Comparison of ENCODE assay signal across 1 cellular context in the genomic region with DNA sequence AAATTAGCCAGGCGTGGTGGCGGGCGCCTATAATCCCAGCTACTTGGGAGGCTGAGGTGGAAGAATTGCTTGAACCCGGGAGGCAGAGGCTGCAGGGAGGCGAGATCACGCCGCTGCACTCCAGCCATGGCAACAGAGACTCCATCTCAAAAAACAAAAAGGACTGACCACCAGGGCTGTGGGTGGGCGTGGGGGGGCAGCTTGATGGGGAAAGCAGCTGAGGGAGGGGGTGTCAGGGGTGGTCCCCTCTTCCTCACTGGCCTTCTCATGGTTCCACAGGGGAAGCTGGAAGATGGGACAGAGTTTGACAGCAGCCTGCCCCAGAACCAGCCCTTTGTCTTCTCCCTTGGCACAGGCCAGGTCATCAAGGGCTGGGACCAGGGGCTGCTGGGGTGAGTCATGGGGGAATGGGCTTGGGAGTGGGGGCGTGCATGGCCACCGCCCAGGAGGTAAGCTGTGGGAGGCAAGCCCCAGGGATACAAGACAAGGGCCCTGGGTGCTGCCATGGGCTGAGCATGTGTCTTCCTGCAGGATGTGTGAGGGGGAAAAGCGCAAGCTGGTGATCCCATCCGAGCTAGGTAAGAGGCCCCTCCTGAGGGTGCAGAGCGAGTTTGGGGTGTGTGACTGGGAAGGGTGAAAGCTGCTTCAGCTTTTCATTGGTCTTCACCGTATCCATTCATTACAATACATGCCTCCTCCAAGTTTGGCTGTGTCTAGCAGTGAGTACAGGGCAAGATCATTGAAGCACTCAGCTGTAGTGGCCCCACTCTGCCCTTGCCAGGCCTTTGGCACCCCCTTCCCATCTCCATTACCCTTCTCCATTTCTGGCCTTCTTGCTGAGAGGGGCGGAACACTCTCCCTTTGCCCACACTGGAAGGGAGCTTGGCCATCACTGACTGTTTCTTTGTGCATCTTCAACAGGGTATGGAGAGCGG.
TF ChIP-seq lines count a peak whose summit lies in the region.

No MANE protein-coding gene starts in this region.

TF ChIP-seq in HepG2, 621 proteins besides CTCF, POLR2A, EP300 and RAD21 (continued from another document and continues in another):
- TF ChIP-seq JUN (CRISPR knock-in tag; IDR thresholded peaks at IDR 0.05) (no peak), NFYC (CRISPR knock-in tag; IDR thresholded peaks at IDR 0.05) (no peak), SETDB1 (CRISPR knock-in tag; IDR thresholded peaks at IDR 0.05; ENCODE audit: borderline replicate concordance) (no peak), NR1H2 (CRISPR knock-in tag; IDR thresholded peaks at IDR 0.05; ENCODE audit: borderline replicate concordance, low read depth) (no peak), TAF1 (CRISPR knock-in tag; IDR thresholded peaks at IDR 0.05) (no peak), FOXA1 (IDR thresholded peaks at IDR 0.05) (no peak), FOXA1 (CRISPR knock-in tag; IDR thresholded peaks at IDR 0.05) (no peak), ZBTB8A (CRISPR knock-in tag; IDR thresholded peaks at IDR 0.05; ENCODE audit: borderline replicate concordance, low read depth) (no peak), PHF21A (CRISPR knock-in tag; IDR thresholded peaks at IDR 0.05) (no peak), ZNF326 (CRISPR knock-in tag; IDR thresholded peaks at IDR 0.05; ENCODE audit: borderline replicate concordance) (no peak), ZZZ3 (CRISPR knock-in tag; IDR thresholded peaks at IDR 0.05; ENCODE audit: borderline replicate concordance) (no peak), MEIS2 (CRISPR knock-in tag; IDR thresholded peaks at IDR 0.05) (no peak), MAFG (CRISPR knock-in tag; IDR thresholded peaks at IDR 0.05) (no peak), KLF16 (CRISPR knock-in tag; IDR thresholded peaks at IDR 0.05) (no peak), XRCC5 (optimal IDR thresholded peaks at IDR 0.05; ENCODE audit: low read length) (no peak), ZNF432 (CRISPR knock-in tag; IDR thresholded peaks at IDR 0.05; ENCODE audit: borderline replicate concordance) (no peak), ZNF670 (CRISPR knock-in tag; IDR thresholded peaks at IDR 0.05; ENCODE audit: borderline replicate concordance) (no peak), ZMYM3 (CRISPR knock-in tag; IDR thresholded peaks at IDR 0.05) (no peak), ZNF557 (CRISPR knock-in tag; IDR thresholded peaks at IDR 0.05) (no peak), SNAPC2 (CRISPR knock-in tag; IDR thresholded peaks at IDR 0.05) (no peak), AGO2 (optimal IDR thresholded peaks at IDR 0.05; ENCODE audit: low read depth, low read length) (peak; percentile 87), NFKB2 (CRISPR knock-in tag; IDR thresholded peaks at IDR 0.05; ENCODE audit: borderline replicate concordance) (no peak), TOE1 (CRISPR knock-in tag; IDR thresholded peaks at IDR 0.05) (no peak), ZNF337 (CRISPR knock-in tag; IDR thresholded peaks at IDR 0.05; ENCODE audit: borderline replicate concordance, low read depth) (no peak), MATR3 (CRISPR knock-in tag; IDR thresholded peaks at IDR 0.05) (no peak), ZNF773 (CRISPR knock-in tag; IDR thresholded peaks at IDR 0.05; ENCODE audit: borderline replicate concordance) (no peak), ZNF563 (CRISPR knock-in tag; IDR thresholded peaks at IDR 0.05) (no peak), ZNF703 (CRISPR knock-in tag; IDR thresholded peaks at IDR 0.05; ENCODE audit: borderline replicate concordance) (no peak), PRMT3 (CRISPR knock-in tag; IDR thresholded peaks at IDR 0.05; ENCODE audit: borderline replicate concordance, low read depth) (no peak), REXO4 (CRISPR knock-in tag; IDR thresholded peaks at IDR 0.05; ENCODE audit: borderline replicate concordance) (no peak), ZNF484 (CRISPR knock-in tag; IDR thresholded peaks at IDR 0.05; ENCODE audit: borderline replicate concordance, low read depth) (no peak), CEBPG (CRISPR knock-in tag; IDR thresholded peaks at IDR 0.05) (no peak), ZFP36L1 (CRISPR knock-in tag; IDR thresholded peaks at IDR 0.05) (no peak), ZNF749 (CRISPR knock-in tag; IDR thresholded peaks at IDR 0.05; ENCODE audit: borderline replicate concordance) (0 out of 2 replicates have a peak, but pooled peaks have one; percentile 0), ZNF564 (CRISPR knock-in tag; IDR thresholded peaks at IDR 0.05) (no peak), SP4 (CRISPR knock-in tag; IDR thresholded peaks at IDR 0.05) (no peak), ZNF652 (CRISPR knock-in tag; IDR thresholded peaks at IDR 0.05; ENCODE audit: borderline replicate concordance, low read depth) (no peak), CBFB (CRISPR knock-in tag; IDR thresholded peaks at IDR 0.05) (no peak), ZEB1 (IDR thresholded peaks at IDR 0.05; ENCODE audit: insufficient replicate concordance, low read depth) (no peak)
- TF ChIP-seq, protein P1, sequence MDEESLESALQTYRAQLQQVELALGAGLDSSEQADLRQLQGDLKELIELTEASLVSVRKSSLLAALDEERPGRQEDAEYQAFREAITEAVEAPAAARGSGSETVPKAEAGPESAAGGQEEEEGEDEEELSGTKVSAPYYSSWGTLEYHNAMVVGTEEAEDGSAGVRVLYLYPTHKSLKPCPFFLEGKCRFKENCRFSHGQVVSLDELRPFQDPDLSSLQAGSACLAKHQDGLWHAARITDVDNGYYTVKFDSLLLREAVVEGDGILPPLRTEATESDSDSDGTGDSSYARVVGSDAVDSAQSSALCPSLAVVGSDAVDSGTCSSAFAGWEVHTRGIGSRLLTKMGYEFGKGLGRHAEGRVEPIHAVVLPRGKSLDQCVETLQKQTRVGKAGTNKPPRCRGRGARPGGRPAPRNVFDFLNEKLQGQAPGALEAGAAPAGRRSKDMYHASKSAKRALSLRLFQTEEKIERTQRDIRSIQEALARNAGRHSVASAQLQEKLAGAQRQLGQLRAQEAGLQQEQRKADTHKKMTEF (CRISPR knock-in tag; IDR thresholded peaks at IDR 0.05): no peak
- TF ChIP-seq, protein P2, sequence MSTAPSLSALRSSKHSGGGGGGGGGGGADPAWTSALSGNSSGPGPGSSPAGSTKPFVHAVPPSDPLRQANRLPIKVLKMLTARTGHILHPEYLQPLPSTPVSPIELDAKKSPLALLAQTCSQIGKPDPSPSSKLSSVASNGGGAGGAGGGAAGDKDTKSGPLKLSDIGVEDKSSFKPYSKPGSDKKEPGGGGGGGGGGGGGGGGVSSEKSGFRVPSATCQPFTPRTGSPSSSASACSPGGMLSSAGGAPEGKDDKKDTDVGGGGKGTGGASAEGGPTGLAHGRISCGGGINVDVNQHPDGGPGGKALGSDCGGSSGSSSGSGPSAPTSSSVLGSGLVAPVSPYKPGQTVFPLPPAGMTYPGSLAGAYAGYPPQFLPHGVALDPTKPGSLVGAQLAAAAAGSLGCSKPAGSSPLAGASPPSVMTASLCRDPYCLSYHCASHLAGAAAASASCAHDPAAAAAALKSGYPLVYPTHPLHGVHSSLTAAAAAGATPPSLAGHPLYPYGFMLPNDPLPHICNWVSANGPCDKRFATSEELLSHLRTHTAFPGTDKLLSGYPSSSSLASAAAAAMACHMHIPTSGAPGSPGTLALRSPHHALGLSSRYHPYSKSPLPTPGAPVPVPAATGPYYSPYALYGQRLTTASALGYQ (CRISPR knock-in tag; IDR thresholded peaks at IDR 0.05): no peak
- TF ChIP-seq, protein P3, sequence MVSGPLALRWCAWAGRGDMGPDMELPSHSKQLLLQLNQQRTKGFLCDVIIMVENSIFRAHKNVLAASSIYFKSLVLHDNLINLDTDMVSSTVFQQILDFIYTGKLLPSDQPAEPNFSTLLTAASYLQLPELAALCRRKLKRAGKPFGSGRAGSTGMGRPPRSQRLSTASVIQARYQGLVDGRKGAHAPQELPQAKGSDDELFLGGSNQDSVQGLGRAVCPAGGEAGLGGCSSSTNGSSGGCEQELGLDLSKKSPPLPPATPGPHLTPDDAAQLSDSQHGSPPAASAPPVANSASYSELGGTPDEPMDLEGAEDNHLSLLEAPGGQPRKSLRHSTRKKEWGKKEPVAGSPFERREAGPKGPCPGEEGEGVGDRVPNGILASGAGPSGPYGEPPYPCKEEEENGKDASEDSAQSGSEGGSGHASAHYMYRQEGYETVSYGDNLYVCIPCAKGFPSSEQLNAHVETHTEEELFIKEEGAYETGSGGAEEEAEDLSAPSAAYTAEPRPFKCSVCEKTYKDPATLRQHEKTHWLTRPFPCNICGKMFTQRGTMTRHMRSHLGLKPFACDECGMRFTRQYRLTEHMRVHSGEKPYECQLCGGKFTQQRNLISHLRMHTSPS (CRISPR knock-in tag; IDR thresholded peaks at IDR 0.05; ENCODE audit: low read depth): no peak
- TF ChIP-seq, protein P4, sequence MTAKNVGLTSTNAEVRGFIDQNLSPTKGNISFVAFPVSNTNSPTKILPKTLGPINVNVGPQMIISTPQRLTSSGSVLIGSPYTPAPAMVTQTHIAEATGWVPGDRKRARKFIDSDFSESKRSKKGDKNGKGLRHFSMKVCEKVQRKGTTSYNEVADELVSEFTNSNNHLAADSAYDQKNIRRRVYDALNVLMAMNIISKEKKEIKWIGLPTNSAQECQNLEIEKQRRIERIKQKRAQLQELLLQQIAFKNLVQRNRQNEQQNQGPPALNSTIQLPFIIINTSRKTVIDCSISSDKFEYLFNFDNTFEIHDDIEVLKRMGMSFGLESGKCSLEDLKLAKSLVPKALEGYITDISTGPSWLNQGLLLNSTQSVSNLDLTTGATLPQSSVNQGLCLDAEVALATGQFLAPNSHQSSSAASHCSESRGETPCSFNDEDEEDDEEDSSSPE (CRISPR knock-in tag; IDR thresholded peaks at IDR 0.05): no peak
- TF ChIP-seq, protein P5, sequence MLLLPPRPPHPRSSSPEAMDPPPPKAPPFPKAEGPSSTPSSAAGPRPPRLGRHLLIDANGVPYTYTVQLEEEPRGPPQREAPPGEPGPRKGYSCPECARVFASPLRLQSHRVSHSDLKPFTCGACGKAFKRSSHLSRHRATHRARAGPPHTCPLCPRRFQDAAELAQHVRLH (CRISPR knock-in tag; IDR thresholded peaks at IDR 0.05; ENCODE audit: borderline replicate concordance, low read depth): no peak
- TF ChIP-seq, protein P6, sequence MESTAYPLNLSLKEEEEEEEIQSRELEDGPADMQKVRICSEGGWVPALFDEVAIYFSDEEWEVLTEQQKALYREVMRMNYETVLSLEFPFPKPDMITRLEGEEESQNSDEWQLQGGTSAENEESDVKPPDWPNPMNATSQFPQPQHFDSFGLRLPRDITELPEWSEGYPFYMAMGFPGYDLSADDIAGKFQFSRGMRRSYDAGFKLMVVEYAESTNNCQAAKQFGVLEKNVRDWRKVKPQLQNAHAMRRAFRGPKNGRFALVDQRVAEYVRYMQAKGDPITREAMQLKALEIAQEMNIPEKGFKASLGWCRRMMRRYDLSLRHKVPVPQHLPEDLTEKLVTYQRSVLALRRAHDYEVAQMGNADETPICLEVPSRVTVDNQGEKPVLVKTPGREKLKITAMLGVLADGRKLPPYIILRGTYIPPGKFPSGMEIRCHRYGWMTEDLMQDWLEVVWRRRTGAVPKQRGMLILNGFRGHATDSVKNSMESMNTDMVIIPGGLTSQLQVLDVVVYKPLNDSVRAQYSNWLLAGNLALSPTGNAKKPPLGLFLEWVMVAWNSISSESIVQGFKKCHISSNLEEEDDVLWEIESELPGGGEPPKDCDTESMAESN (CRISPR knock-in tag; conservative IDR thresholded peaks at IDR 0.05): no peak
- TF ChIP-seq, protein P7, sequence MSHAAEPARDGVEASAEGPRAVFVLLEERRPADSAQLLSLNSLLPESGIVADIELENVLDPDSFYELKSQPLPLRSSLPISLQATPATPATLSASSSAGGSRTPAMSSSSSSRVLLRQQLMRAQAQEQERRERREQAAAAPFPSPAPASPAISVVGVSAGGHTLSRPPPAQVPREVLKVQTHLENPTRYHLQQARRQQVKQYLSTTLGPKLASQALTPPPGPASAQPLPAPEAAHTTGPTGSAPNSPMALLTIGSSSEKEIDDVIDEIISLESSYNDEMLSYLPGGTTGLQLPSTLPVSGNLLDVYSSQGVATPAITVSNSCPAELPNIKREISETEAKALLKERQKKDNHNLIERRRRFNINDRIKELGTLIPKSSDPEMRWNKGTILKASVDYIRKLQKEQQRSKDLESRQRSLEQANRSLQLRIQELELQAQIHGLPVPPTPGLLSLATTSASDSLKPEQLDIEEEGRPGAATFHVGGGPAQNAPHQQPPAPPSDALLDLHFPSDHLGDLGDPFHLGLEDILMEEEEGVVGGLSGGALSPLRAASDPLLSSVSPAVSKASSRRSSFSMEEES (CRISPR knock-in tag; IDR thresholded peaks at IDR 0.05): no peak
- TF ChIP-seq, protein P8, sequence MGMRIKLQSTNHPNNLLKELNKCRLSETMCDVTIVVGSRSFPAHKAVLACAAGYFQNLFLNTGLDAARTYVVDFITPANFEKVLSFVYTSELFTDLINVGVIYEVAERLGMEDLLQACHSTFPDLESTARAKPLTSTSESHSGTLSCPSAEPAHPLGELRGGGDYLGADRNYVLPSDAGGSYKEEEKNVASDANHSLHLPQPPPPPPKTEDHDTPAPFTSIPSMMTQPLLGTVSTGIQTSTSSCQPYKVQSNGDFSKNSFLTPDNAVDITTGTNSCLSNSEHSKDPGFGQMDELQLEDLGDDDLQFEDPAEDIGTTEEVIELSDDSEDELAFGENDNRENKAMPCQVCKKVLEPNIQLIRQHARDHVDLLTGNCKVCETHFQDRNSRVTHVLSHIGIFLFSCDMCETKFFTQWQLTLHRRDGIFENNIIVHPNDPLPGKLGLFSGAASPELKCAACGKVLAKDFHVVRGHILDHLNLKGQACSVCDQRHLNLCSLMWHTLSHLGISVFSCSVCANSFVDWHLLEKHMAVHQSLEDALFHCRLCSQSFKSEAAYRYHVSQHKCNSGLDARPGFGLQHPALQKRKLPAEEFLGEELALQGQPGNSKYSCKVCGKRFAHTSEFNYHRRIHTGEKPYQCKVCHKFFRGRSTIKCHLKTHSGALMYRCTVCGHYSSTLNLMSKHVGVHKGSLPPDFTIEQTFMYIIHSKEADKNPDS (CRISPR knock-in tag; IDR thresholded peaks at IDR 0.05): no peak
- TF ChIP-seq, protein P9, sequence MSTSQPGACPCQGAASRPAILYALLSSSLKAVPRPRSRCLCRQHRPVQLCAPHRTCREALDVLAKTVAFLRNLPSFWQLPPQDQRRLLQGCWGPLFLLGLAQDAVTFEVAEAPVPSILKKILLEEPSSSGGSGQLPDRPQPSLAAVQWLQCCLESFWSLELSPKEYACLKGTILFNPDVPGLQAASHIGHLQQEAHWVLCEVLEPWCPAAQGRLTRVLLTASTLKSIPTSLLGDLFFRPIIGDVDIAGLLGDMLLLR (CRISPR knock-in tag; IDR thresholded peaks at IDR 0.05): no peak
- TF ChIP-seq, protein P10, sequence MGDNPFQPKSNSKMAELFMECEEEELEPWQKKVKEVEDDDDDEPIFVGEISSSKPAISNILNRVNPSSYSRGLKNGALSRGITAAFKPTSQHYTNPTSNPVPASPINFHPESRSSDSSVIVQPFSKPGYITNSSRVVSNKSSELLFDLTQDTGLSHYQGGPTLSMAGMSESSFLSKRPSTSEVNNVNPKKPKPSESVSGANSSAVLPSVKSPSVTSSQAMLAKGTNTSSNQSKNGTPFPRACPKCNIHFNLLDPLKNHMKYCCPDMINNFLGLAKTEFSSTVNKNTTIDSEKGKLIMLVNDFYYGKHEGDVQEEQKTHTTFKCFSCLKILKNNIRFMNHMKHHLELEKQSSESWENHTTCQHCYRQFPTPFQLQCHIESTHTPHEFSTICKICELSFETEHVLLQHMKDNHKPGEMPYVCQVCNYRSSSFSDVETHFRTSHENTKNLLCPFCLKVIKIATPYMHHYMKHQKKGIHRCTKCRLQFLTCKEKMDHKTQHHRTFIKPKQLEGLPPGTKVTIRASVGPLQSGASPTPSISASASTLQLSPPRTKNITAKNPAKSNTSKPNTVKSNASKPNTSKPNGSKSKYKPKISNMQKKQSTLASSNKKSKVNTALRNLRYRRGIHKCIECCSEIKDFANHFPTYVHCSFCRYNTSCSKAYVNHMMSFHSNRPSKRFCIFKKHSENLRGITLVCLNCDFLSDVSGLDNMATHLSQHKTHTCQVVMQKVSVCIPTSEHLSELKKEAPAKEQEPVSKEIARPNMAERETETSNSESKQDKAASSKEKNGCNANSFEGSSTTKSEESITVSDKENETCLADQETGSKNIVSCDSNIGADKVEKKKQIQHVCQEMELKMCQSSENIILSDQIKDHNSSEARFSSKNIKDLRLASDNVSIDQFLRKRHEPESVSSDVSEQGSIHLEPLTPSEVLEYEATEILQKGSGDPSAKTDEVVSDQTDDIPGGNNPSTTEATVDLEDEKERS (CRISPR knock-in tag; IDR thresholded peaks at IDR 0.05): no peak
